In genomic region chr12:54526800-54527630, GRCh38 we compare ENCODE assay signal across 8 cellular contexts. TPM values are rescaled to one million over a fixed set of nuclear protein-coding genes. Genes with fewer than 3 reads are reported as not detected.
A peak's percentile ranks its signal among the peaks of the same experiment; 100 is the strongest.
DNase-seq lines count a peak whose midpoint lies in the region; ATAC-seq, FAIRE-seq and TF ChIP-seq lines count a peak whose summit lies in the region.

No MANE protein-coding gene starts in this region.

- TF ChIP-seq CTCF in AG09319 (IDR thresholded peaks at IDR 0.05; ENCODE audit: low read depth, low read length) (peak; percentile 34), GM13976 (IDR thresholded peaks at IDR 0.05; ENCODE audit: borderline replicate concordance, control extremely low read depth, extremely low read depth, insufficient read depth, missing control alignments) (peak; percentile 53), K562 (IDR thresholded peaks at IDR 0.05 in 2 of 3, conservative IDR thresholded peaks at IDR 0.05 in 1 of 3; ENCODE audit: insufficient read depth in 2 of 3, low read depth in 1 of 3, low read length in 3 of 3) (peak; percentile 80 to 91 (median 90)), left lung (IDR thresholded peaks at IDR 0.05) (peak; percentile 23 to 33)

- no TSS peak for BruUV-seq in K562 (replicated peaks; lab: Mats Ljungman, UMichigan)

- H3K27ac ChIP-seq in K562 (ENCODE audit: extremely low read depth, low read depth, low read length) (no peak overlapping the region), left lung (no peak overlapping the region)

- ATAC-seq in K562 (peak; percentile 96), left lung (peak; percentile 56)
- no peak for ATAC-seq in stimulated activated naive CD8-positive, alpha-beta T cell treated with anti-CD3 and anti-CD28 coated beads, Interleukin-15, Interleukin-2, amounts not matched to agents 100 U/mL and 50 U/mL, for 24 hours

- H3K4me1 ChIP-seq in K562 (replicated peaks in 1 of 2; ENCODE audit: control insufficient read depth in 2 of 2, insufficient read depth in 2 of 2, low read length in 2 of 2): 0 out of 5 replicates have a peak, but pooled peaks cover 0 to under 1% of the 10 kb centered on the region in 2 experiments
- H3K4me1 ChIP-seq in left lung: peaks cover 0 to 7% of the 10 kb centered on the region in 2 donors

- in situ Hi-C loops in GM13976 (cut with MboI; ENCODE audit: low sequenced_read_pairs, unreplicated experiment): no loop called here
- in situ Hi-C loops in K562 (cut with MboI): no loop called here

- POLR2A ChIA-PET in K562 (lab: Yijun Ruan, JAX): interaction anchor here (0.6 to 1.6 kb wide), 10 partner anchors 10 to 534 kb away, joined by 3 to 5 read pairs (median 3); no protein-coding TSS in a partner anchor

- H3K9me1 ChIP-seq in K562 (ENCODE audit: control insufficient read depth, insufficient read depth, low read length): no peaks in the 10 kb centered on the region

- H3K36me3 ChIP-seq in K562 (ENCODE audit: control insufficient read depth, insufficient read depth, low read length): peaks cover 13% of the 10 kb centered on the region; the same call in 1 of the 3 replicates
- H3K36me3 ChIP-seq in left lung: peaks cover 0 to 100% of the 10 kb centered on the region in 2 donors

- TF ChIP-seq EP300 in K562 (IDR thresholded peaks at IDR 0.05; ENCODE audit: low read length): no peak

- H3K27me3 ChIP-seq in K562 (ENCODE audit: control insufficient read depth in 2 of 2, insufficient read depth in 2 of 2, low read length in 2 of 2): no peaks in the 10 kb centered on the region
- no peaks in the 10 kb centered on the region for H3K27me3 ChIP-seq in left lung

- TF ChIP-seq RAD21 in K562 (CRISPR knock-in tag; conservative IDR thresholded peaks at IDR 0.05 in 1 of 2, IDR thresholded peaks at IDR 0.05 in 1 of 2): peak; percentile 56 to 73

- intact Hi-C loops in K562 (cut with micrococcal nuclease) (loop anchor here (1.0 kb wide), 1 partner anchor 52 kb away; no protein-coding TSS in a partner anchor), left lung (cut with DNase I) (no loop called here)

- H3K4me3 ChIP-seq in K562 (no peak overlapping the region), left lung (no peak overlapping the region)

- CTCF ChIA-PET in K562 (lab: Yijun Ruan, JAX; ENCODE audit: low intra/inter-chr PET ratio): interaction anchor here (1.2 to 1.8 kb wide), 2 partner anchors 44 to 88 kb away, joined by 3 to 10 read pairs; no protein-coding TSS in a partner anchor

- no peak overlapping the region for H2AFZ ChIP-seq in K562 (ENCODE audit: low read depth, low read length)

- 17% methylated on average over 9 of the region's 9 CpGs for WGBS in K562 (ENCODE audit: insufficient coverage, low coverage, missing lambda C conversion rate)

- FAIRE-seq in K562 (lab: Jason Lieb, UNC): peak; percentile 99

- H3K4me2 ChIP-seq in K562 (ENCODE audit: insufficient read depth, low read length): no peak overlapping the region

- H3K79me2 ChIP-seq in K562 (ENCODE audit: control insufficient read depth, insufficient read depth, low read length): no peaks in the 10 kb centered on the region

- H3K9ac ChIP-seq in K562 (ENCODE audit: insufficient read depth in 1 of 2, low read depth in 2 of 2, low read length in 2 of 2): no peak overlapping the region

- TF ChIP-seq POLR2A in K562 (conservative IDR thresholded peaks at IDR 0.05): no peak

- no peaks in the 10 kb centered on the region for H4K20me1 ChIP-seq in K562 (replicated peaks; ENCODE audit: control insufficient read depth, insufficient read depth, low read length)

- DNase-seq in AG09319 (ENCODE audit: extremely low read depth, low read depth): no peak
- DNase-seq in GM13976 (ENCODE audit: low spot score): peak; percentile 32
- DNase-seq in RPMI7951 (ENCODE audit: low read depth): peak; percentile 9
- DNase-seq in K562 (ENCODE audit: extremely low read depth in 1 of 4, low spot score in 3 of 4): peak; percentile 59 to 76 (median 72)
- no peak for DNase-seq in left lung
- DNase-seq in stimulated activated naive CD8-positive, alpha-beta T cell treated with anti-CD3 and anti-CD28 coated beads, Interleukin-15, Interleukin-2, amounts not matched to agents 100 U/mL and 50 U/mL, for 24 hours: peak; percentile 61
- DNase-seq in cerebellar nuclear complex (lab: John Stamatoyannopoulos, UW): no peak
- no peak for DNase-seq in COR-L47 (lab: John Stamatoyannopoulos, UW)

- H3K9me3 ChIP-seq in K562 (replicated peaks; ENCODE audit: control insufficient read depth, insufficient read depth, low read depth, low read length) (no peaks in the 10 kb centered on the region), left lung (no peaks in the 10 kb centered on the region)

TF ChIP-seq in K562, 482 proteins besides CTCF, POLR2A, EP300 and RAD21 (continues in another document):
- TF ChIP-seq ZNF444 (CRISPR knock-in tag; IDR thresholded peaks at IDR 0.05) (no peak), CBX8 (IDR thresholded peaks at IDR 0.05; ENCODE audit: borderline replicate concordance, extremely low read depth, low read depth, low read length, poor library complexity, severe bottlenecking) (no peak), JUND (IDR thresholded peaks at IDR 0.05; ENCODE audit: borderline replicate concordance, low read depth, low read length) (0 out of 2 replicates have a peak, but pooled peaks have one; percentile 14), JUND (tag; IDR thresholded peaks at IDR 0.05; ENCODE audit: borderline replicate concordance, low read depth, low read length) (no peak)

RNA-seq across cellular contexts. Expression of gene PDE1B, which starts 22.4 kb away (rescaled TPM):
- total RNA-seq in RPMI7951 (2014; rRNA removed; shearing (Covaris generic)): not detected in 2 replicates
- 0.37 and 0.46 TPM in 2 replicates for total RNA-seq in K562 (2011; cell fraction: chromatin; rRNA removed; ENCODE audit: low replicate concordance)
- 0.13 and 0.33 TPM in 2 replicates for total RNA-seq in K562 (2011; cell fraction: nucleolus; rRNA removed)
- total RNA-seq in K562 (2011; cell fraction: nucleoplasm; rRNA removed): 0.22 and 0.38 TPM in 2 replicates
- total RNA-seq in K562 (2014; rRNA removed) (0.14 and 0.33 TPM in 2 replicates), K562 (2014; rRNA removed; fragmentation: Illumina TruSeq; extraction: Trizol) (0.22 and 0.25 TPM in 2 replicates), K562 (2015; rRNA removed; fragmentation: Illumina TruSeq; extraction: Trizol) (1.0 and 1.1 TPM in 2 replicates), K562 (2021) (0.31 and 0.47 TPM in 2 replicates), left lung (1 to 10 TPM; 2.1 to 8.1 TPM)
- polyA plus RNA-seq in K562 (2011; rRNA removed) (0.06 and 0.89 TPM in 2 replicates), K562 (2014; fragmentation: Illumina TruSeq; extraction: Trizol) (0.53 and 0.56 TPM in 2 replicates), K562 (2014; fragmentation: Nextera tagmentation; extraction: Ambion mirVana) (under 1 TPM in 1 of 2 experiments, not detected in 1; 0.04 TPM), K562 (2014; rRNA removed) (0.55 and 0.73 TPM in 2 replicates)
- polyA plus RNA-seq in K562 (2011; cell fraction: cytosol; rRNA removed): 0.07 and 0.62 TPM in 2 replicates
- 0.37 and 2.0 TPM in 2 replicates for polyA plus RNA-seq in K562 (2011; cell fraction: nucleus; rRNA removed)
- polyA plus RNA-seq in K562 (2012): 0.96 and 1.9 TPM in 2 replicates
- polyA minus RNA-seq in K562 (2011; rRNA and poly(A)+ RNA removed): 0.25 and 0.39 TPM in 2 replicates
- polyA minus RNA-seq in K562 (2011; cell fraction: cytosol; rRNA and poly(A)+ RNA removed): not detected in 2 replicates
- 0.13 and 1.1 TPM in 2 replicates for polyA minus RNA-seq in K562 (2011; cell fraction: nucleus; rRNA and poly(A)+ RNA removed)

RNA-seq across cellular contexts. Expression of gene NCKAP1L, which starts 29.5 kb away (rescaled TPM):
- total RNA-seq in RPMI7951 (2014; rRNA removed; shearing (Covaris generic)): not detected in 2 replicates
- 19.1 and 19.6 TPM in 2 replicates for total RNA-seq in K562 (2011; cell fraction: chromatin; rRNA removed; ENCODE audit: low replicate concordance)
- 7.2 and 7.8 TPM in 2 replicates for total RNA-seq in K562 (2011; cell fraction: nucleolus; rRNA removed)
- total RNA-seq in K562 (2011; cell fraction: nucleoplasm; rRNA removed): 10.0 and 15.0 TPM in 2 replicates
- total RNA-seq in K562 (2014; rRNA removed): 19.3 and 32.9 TPM in 2 replicates
- total RNA-seq in K562 (2014; rRNA removed; fragmentation: Illumina TruSeq; extraction: Trizol): 34.5 and 41.6 TPM in 2 replicates
- 48.2 and 53.9 TPM in 2 replicates for total RNA-seq in K562 (2015; rRNA removed; fragmentation: Illumina TruSeq; extraction: Trizol)
- total RNA-seq in K562 (2021): 29.3 and 30.4 TPM in 2 replicates
- 19.9 and 70.0 TPM in 2 replicates for polyA plus RNA-seq in K562 (2011; rRNA removed)
- 13.8 and 66.9 TPM in 2 replicates for polyA plus RNA-seq in K562 (2011; cell fraction: cytosol; rRNA removed)
- 17.9 and 90.8 TPM in 2 replicates for polyA plus RNA-seq in K562 (2011; cell fraction: nucleus; rRNA removed)
- 40.5 and 54.5 TPM in 2 replicates for polyA plus RNA-seq in K562 (2012)
- polyA plus RNA-seq in K562 (2014; fragmentation: Illumina TruSeq; extraction: Trizol): 29.0 and 30.7 TPM in 2 replicates
- polyA plus RNA-seq in K562 (2014; fragmentation: Nextera tagmentation; extraction: Ambion mirVana): 10 to 100 TPM; 12.6 to 29.1 TPM
- polyA plus RNA-seq in K562 (2014; rRNA removed): 19.7 and 21.1 TPM in 2 replicates
- 29.9 and 129 TPM in 2 replicates for polyA minus RNA-seq in K562 (2011; rRNA and poly(A)+ RNA removed)
- polyA minus RNA-seq in K562 (2011; cell fraction: cytosol; rRNA and poly(A)+ RNA removed): 9.1 and 28.6 TPM in 2 replicates
- 6.9 and 56.2 TPM in 2 replicates for polyA minus RNA-seq in K562 (2011; cell fraction: nucleus; rRNA and poly(A)+ RNA removed)
- 10 to 100 TPM; 39.3 to 95.7 TPM for total RNA-seq in left lung

RNA-seq across cellular contexts. Expression of gene GTSF1, which starts 53.6 kb away (rescaled TPM):
- not detected in 2 replicates for total RNA-seq in RPMI7951 (2014; rRNA removed; shearing (Covaris generic))
- total RNA-seq in K562 (2011; cell fraction: chromatin; rRNA removed; ENCODE audit: low replicate concordance): 171 and 231 TPM in 2 replicates
- 114 and 120 TPM in 2 replicates for total RNA-seq in K562 (2011; cell fraction: nucleolus; rRNA removed)
- 142 and 195 TPM in 2 replicates for total RNA-seq in K562 (2011; cell fraction: nucleoplasm; rRNA removed)
- 247 and 289 TPM in 2 replicates for total RNA-seq in K562 (2014; rRNA removed)
- total RNA-seq in K562 (2014; rRNA removed; fragmentation: Illumina TruSeq; extraction: Trizol): 426 and 493 TPM in 2 replicates
- 370 and 390 TPM in 2 replicates for total RNA-seq in K562 (2015; rRNA removed; fragmentation: Illumina TruSeq; extraction: Trizol)
- 275 and 293 TPM in 2 replicates for total RNA-seq in K562 (2021)
- polyA plus RNA-seq in K562 (2011; rRNA removed): 755 and 772 TPM in 2 replicates
- polyA plus RNA-seq in K562 (2011; cell fraction: cytosol; rRNA removed): 401 and 610 TPM in 2 replicates
- polyA plus RNA-seq in K562 (2011; cell fraction: nucleus; rRNA removed): 280 and 410 TPM in 2 replicates
- 413 and 440 TPM in 2 replicates for polyA plus RNA-seq in K562 (2012)
- 506 and 588 TPM in 2 replicates for polyA plus RNA-seq in K562 (2014; fragmentation: Illumina TruSeq; extraction: Trizol)
- 1,000 to 10,000 TPM; 1,162 to 1,335 TPM for polyA plus RNA-seq in K562 (2014; fragmentation: Nextera tagmentation; extraction: Ambion mirVana)
- polyA plus RNA-seq in K562 (2014; rRNA removed): 490 and 525 TPM in 2 replicates
- polyA minus RNA-seq in K562 (2011; rRNA and poly(A)+ RNA removed): 316 and 357 TPM in 2 replicates
- 105 and 110 TPM in 2 replicates for polyA minus RNA-seq in K562 (2011; cell fraction: cytosol; rRNA and poly(A)+ RNA removed)
- 61.3 and 121 TPM in 2 replicates for polyA minus RNA-seq in K562 (2011; cell fraction: nucleus; rRNA and poly(A)+ RNA removed)
- 1 to 10 TPM in 1 of 2 donors, under 1 TPM in 1; 0.47 to 1.4 TPM for total RNA-seq in left lung

Comparison
In these comparisons a context has a peak if more than half of its experiments do, and no peak if none do; other contexts are left out.
1. DNase-seq: peak in GM13976 (single experiment), RPMI7951 (single experiment), K562 (4 of 4) and stimulated activated naive CD8-positive, alpha-beta T cell treated with anti-CD3 and anti-CD28 coated beads, Interleukin-15, Interleukin-2, amounts not matched to agents 100 U/mL and 50 U/mL, for 24 hours (single experiment); none in AG09319 (single experiment), left lung (0 of 2), cerebellar nuclear complex (0 of 2) and COR-L47 (single experiment).
2. CTCF ChIP-seq: peak in every context shown above with its lines; median percentile 90 in K562; 53 in GM13976; 34 in AG09319; 28 in left lung.
3. RNA of gene GTSF1, which starts 53.6 kb away (total RNA-seq): 114 to 493 TPM in K562; 0.47 to 1.4 TPM in left lung and not detected in RPMI7951; every median in the first group is over 10 times any median in the second.